ENCODE assay signal across 7 cellular contexts in the genomic region with DNA sequence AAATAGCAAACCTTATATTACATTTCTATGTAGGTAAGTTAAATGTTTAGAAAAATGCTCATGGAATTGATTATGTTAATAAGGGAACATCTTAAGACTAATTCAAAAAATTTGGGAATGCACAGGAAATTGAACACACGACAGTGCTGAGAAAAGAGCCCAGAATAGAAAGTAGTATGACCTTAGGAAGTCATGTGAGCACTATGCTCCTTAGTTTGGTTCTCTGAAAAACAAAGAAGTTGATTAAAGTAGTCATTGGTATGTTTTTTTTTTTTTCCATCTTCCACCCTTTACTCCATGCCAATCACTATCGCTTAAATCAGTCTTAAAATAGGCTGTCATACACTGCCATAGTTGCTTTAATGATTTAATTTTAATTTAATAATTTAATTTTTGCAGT.
"Had no signal": no experiment of that assay in that cellular context is flagged by ENCODE, and none has a peak within 500 bp of the region (broad histone marks: within the 10 kb centered on the region; RNA-seq: fewer than 3 reads in every experiment).

No MANE protein-coding gene starts in this region.

- ATAC-seq: HCT116, HepG2 had no signal

- DNase-seq: GM23248, GOT3, H7, HFFc6, KBM-7 had no signal
